ENCODE assay signal across 19 cellular contexts in the genomic region with DNA sequence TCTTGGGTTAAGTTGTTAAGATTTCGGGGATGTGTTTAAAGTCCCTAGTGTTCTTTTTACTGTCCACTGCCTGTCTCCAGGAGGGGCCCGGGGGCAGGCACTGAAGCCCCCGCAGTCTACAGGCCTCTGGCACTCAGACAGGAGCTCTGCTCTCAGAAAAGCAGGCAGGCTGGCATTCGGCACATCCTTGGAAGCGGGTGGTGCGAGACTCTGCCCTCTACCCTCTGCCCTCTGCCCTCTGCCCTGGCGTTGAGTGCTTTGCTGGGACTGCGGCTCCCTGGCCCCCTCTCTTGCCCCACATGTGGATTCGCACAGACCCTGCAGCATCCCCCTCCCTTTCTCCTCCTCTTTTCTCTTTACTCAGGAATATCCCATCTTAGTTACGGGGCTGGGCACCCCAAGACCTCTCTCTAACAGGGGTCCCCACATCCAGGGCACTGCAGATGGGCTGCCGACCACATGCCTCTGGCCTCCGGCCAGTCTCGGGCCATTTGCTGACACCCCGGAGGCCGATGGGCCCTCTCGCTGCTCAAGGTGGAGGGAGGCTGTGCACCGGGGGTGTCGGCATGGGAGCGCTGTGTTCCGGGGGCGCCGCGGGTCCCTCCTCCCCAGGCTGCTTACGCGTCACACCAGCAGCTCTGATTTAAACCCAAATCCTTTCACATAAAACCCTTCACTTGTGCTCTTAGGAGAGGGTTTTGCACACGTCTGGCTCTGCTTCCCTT.
DNase-seq lines count a peak whose midpoint lies in the region; ATAC-seq, FAIRE-seq and TF ChIP-seq lines count a peak whose summit lies in the region.
"Had no signal": no experiment of that assay in that cellular context is flagged by ENCODE, and none has a peak within 500 bp of the region (broad histone marks: within the 10 kb centered on the region; RNA-seq: fewer than 3 reads in every experiment).

No MANE protein-coding gene starts in this region.

- H3K79me2 ChIP-seq in neural progenitor cell (ENCODE audit: low read depth) = no peaks in the 10 kb centered on the region

- no peaks in the 10 kb centered on the region for H3K4me1 Mint-ChIP-seq in chondrocyte (ENCODE audit: low read depth)
- peaks cover 35% of the 10 kb centered on the region for H3K4me1 Mint-ChIP-seq in neural progenitor cell
- H3K4me1 Mint-ChIP-seq in activated T-cell treated with anti-CD3 and anti-CD28 coated beads, Interleukin-2, amount 50 U/mL, for 72 hours (ENCODE audit: low read depth) = no peaks in the 10 kb centered on the region
- no peaks in the 10 kb centered on the region for H3K4me1 Mint-ChIP-seq in Caco-2 (ENCODE audit: low read depth, unreplicated experiment)
- H3K4me1 Mint-ChIP-seq: CD8-positive, alpha-beta memory T cell had no signal

- CTCF ChIA-PET in Caco-2 (lab: Charles Lee) = no interaction called here

- no peak for TF ChIP-seq CTCF in chondrocyte (IDR thresholded peaks at IDR 0.05)
- TF ChIP-seq CTCF in kidney (IDR thresholded peaks at IDR 0.05; ENCODE audit: borderline replicate concordance, extremely low read depth, insufficient read depth) = no peak
- TF ChIP-seq CTCF in neural progenitor cell (IDR thresholded peaks at IDR 0.05) = no peak
- TF ChIP-seq CTCF in upper lobe of right lung (IDR thresholded peaks at IDR 0.05) = no peak
- no peak for TF ChIP-seq CTCF in Caco-2 (IDR thresholded peaks at IDR 0.05; ENCODE audit: insufficient read depth in 1 of 2, low read depth in 1 of 2, low read length in 1 of 2, severe bottlenecking in 1 of 2, unreplicated experiment in 1 of 2)

- DNase-seq in chondrocyte (ENCODE audit: low spot score) = peak; percentile 93
- DNase-seq in kidney = peak; percentile 44
- DNase-seq in neural progenitor cell (ENCODE audit: low spot score) = no peak
- peak; percentile 48 for DNase-seq in upper lobe of right lung
- no peak for DNase-seq in activated T-cell treated with anti-CD3 and anti-CD28 coated beads, Interleukin-2, amount 50 U/mL, for 72 hours
- no peak for DNase-seq in ACHN
- no peak for DNase-seq in Caco-2
- DNase-seq: BE2C; C1 segment of cervical spinal cord; CD4-positive, CD25-positive, alpha-beta regulatory T cell; CD8-positive, alpha-beta memory T cell; COR-L47; GM23248 had no signal

- H3K4me1 ChIP-seq in kidney (ENCODE audit: control insufficient read depth in 1 of 2, insufficient read depth in 1 of 2, low read depth in 1 of 2, low read length in 2 of 2) (no peaks in the 10 kb centered on the region), neural progenitor cell (peaks cover 21% of the 10 kb centered on the region), upper lobe of right lung (no peaks in the 10 kb centered on the region), Caco-2 (no peaks in the 10 kb centered on the region)
- H3K4me1 ChIP-seq: BE2C, HAP-1 had no signal

- H3K36me3 ChIP-seq in kidney (ENCODE audit: control insufficient read depth in 1 of 2, insufficient read depth in 2 of 2, low read length in 2 of 2) (no peaks in the 10 kb centered on the region), neural progenitor cell (no peaks in the 10 kb centered on the region), upper lobe of right lung (no peaks in the 10 kb centered on the region), Caco-2 (ENCODE audit: control insufficient read depth, insufficient read depth, low read length) (no peaks in the 10 kb centered on the region)
- H3K36me3 ChIP-seq: BE2C, HAP-1 had no signal

- intact Hi-C loops in kidney (cut with DNase I) = no loop called here
- intact Hi-C loops in upper lobe of right lung (cut with DNase I) = no loop called here
- intact Hi-C loops in Caco-2 (cut with micrococcal nuclease; ENCODE audit: unreplicated experiment) = no loop called here

- H3K9ac ChIP-seq in kidney (ENCODE audit: low read length in 2 of 2) (no peak overlapping the region), neural progenitor cell (no peak overlapping the region)
- H3K9ac ChIP-seq: GM23248 had no signal

- H3K27me3 ChIP-seq in neural progenitor cell (no peaks in the 10 kb centered on the region), upper lobe of right lung (no peaks in the 10 kb centered on the region), Caco-2 (replicated peaks; ENCODE audit: control insufficient read depth, insufficient read depth, low read length) (no peaks in the 10 kb centered on the region)
- H3K27me3 ChIP-seq: BE2C had no signal

- no TSS peak for BruUV-seq in Caco-2 (replicated peaks; lab: Mats Ljungman, UMichigan)

- H4K20me1 ChIP-seq in neural progenitor cell (ENCODE audit: low read depth) = no peaks in the 10 kb centered on the region

- H3F3A ChIP-seq in neural progenitor cell (ENCODE audit: low read depth) = peaks cover 4% of the 10 kb centered on the region

- H3K36me3 Mint-ChIP-seq in chondrocyte (ENCODE audit: low read depth) = no peaks in the 10 kb centered on the region
- H3K36me3 Mint-ChIP-seq in neural progenitor cell = no peaks in the 10 kb centered on the region
- H3K36me3 Mint-ChIP-seq in activated T-cell treated with anti-CD3 and anti-CD28 coated beads, Interleukin-2, amount 50 U/mL, for 72 hours (ENCODE audit: insufficient read depth in 2 of 2) = no peaks in the 10 kb centered on the region
- H3K36me3 Mint-ChIP-seq in Caco-2 (ENCODE audit: insufficient read depth, unreplicated experiment) = no peaks in the 10 kb centered on the region
- H3K36me3 Mint-ChIP-seq: CD4-positive, CD25-positive, alpha-beta regulatory T cell; CD8-positive, alpha-beta memory T cell; IgD-negative memory B cell had no signal

- H3K27me3 Mint-ChIP-seq in chondrocyte (ENCODE audit: low read depth) = no peaks in the 10 kb centered on the region
- peaks cover 7% of the 10 kb centered on the region for H3K27me3 Mint-ChIP-seq in neural progenitor cell (ENCODE audit: insufficient read depth, low read depth)
- no peaks in the 10 kb centered on the region for H3K27me3 Mint-ChIP-seq in activated T-cell treated with anti-CD3 and anti-CD28 coated beads, Interleukin-2, amount 50 U/mL, for 72 hours (ENCODE audit: low read depth)
- H3K27me3 Mint-ChIP-seq in Caco-2 (ENCODE audit: insufficient read depth, unreplicated experiment) = no peaks in the 10 kb centered on the region
- H3K27me3 Mint-ChIP-seq: CD4-positive, CD25-positive, alpha-beta regulatory T cell; IgD-negative memory B cell had no signal

- in situ Hi-C loops in ACHN (cut with HindIII; ENCODE audit: low pct_ligation_motif_present, low pct_unique_long_range_greater_than_20kb, low sequenced_read_pairs) = no loop called here

- H3K4me3 Mint-ChIP-seq in chondrocyte (ENCODE audit: unreplicated experiment) (no peak overlapping the region), neural progenitor cell (peak overlapping the region; percentile 46), Caco-2 (ENCODE audit: unreplicated experiment) (no peak overlapping the region)
- no peak overlapping the region for H3K4me3 Mint-ChIP-seq in activated T-cell treated with anti-CD3 and anti-CD28 coated beads, Interleukin-2, amount 50 U/mL, for 72 hours
- H3K4me3 Mint-ChIP-seq: CD4-positive, CD25-positive, alpha-beta regulatory T cell; CD8-positive, alpha-beta memory T cell; IgD-negative memory B cell had no signal

- H3K4me2 ChIP-seq in neural progenitor cell = peak overlapping the region; percentile 11

- H3K4me3 ChIP-seq in kidney (ENCODE audit: low read length in 2 of 2) = no peak overlapping the region
- no peak overlapping the region for H3K4me3 ChIP-seq in neural progenitor cell
- no peak overlapping the region for H3K4me3 ChIP-seq in upper lobe of right lung
- no peak overlapping the region for H3K4me3 ChIP-seq in Caco-2 (ENCODE audit: low read depth, low read length)
- H3K4me3 ChIP-seq: GM23248, HAP-1 had no signal

- H3K9me3 Mint-ChIP-seq in chondrocyte (ENCODE audit: low read depth) (no peaks in the 10 kb centered on the region), neural progenitor cell (peaks cover 5% of the 10 kb centered on the region), Caco-2 (ENCODE audit: unreplicated experiment) (peaks cover 13% of the 10 kb centered on the region)
- peaks cover 3% of the 10 kb centered on the region in 2 donors for H3K9me3 Mint-ChIP-seq in activated T-cell treated with anti-CD3 and anti-CD28 coated beads, Interleukin-2, amount 50 U/mL, for 72 hours
- H3K9me3 Mint-ChIP-seq: CD8-positive, alpha-beta memory T cell had no signal

- H3K27ac ChIP-seq in kidney (ENCODE audit: low read depth in 2 of 2, low read length in 2 of 2) = no peak overlapping the region
- H3K27ac ChIP-seq in neural progenitor cell = no peak overlapping the region
- no peak overlapping the region for H3K27ac ChIP-seq in upper lobe of right lung
- H3K27ac ChIP-seq: GM23248 had no signal

- peak overlapping the region; percentile 59 for H2AFZ ChIP-seq in neural progenitor cell (replicated peaks)
- H2AFZ ChIP-seq: GM23248 had no signal

- no peak for FAIRE-seq in kidney (lab: Jason Lieb, UNC)
- FAIRE-seq: D721Med, G401.6, GM12891, HepG2 had no signal

- H3K9me3 ChIP-seq in kidney (ENCODE audit: control insufficient read depth in 1 of 2, low read length in 2 of 2) (no peaks in the 10 kb centered on the region), neural progenitor cell (ENCODE audit: low read depth) (no peaks in the 10 kb centered on the region), upper lobe of right lung (no peaks in the 10 kb centered on the region), Caco-2 (peaks cover 12% of the 10 kb centered on the region; the same call in 1 of the 2 replicates)
- H3K9me3 ChIP-seq: BE2C, HAP-1 had no signal

- ATAC-seq in upper lobe of right lung = no peak
- ATAC-seq in activated T-cell treated with anti-CD3 and anti-CD28 coated beads, Interleukin-2, amount 50 U/mL, for 72 hours (replicated peaks in 1 of 2) = no peak

- POLR2A ChIA-PET in Caco-2 (lab: Charles Lee) = no interaction called here

- H3K27ac Mint-ChIP-seq in chondrocyte (ENCODE audit: unreplicated experiment) = no peak overlapping the region
- peak overlapping the region; percentile 55 for H3K27ac Mint-ChIP-seq in neural progenitor cell
- no peak overlapping the region for H3K27ac Mint-ChIP-seq in activated T-cell treated with anti-CD3 and anti-CD28 coated beads, Interleukin-2, amount 50 U/mL, for 72 hours
- no peak overlapping the region for H3K27ac Mint-ChIP-seq in Caco-2 (ENCODE audit: unreplicated experiment)
- H3K27ac Mint-ChIP-seq: CD4-positive, CD25-positive, alpha-beta regulatory T cell; IgD-negative memory B cell had no signal

Comparison
In these comparisons a context has a peak if more than half of its experiments do, and no peak if none do; other contexts are left out.
1. DNase-seq: peak in chondrocyte (single experiment), kidney (single experiment) and upper lobe of right lung (single experiment); none in neural progenitor cell (single experiment), activated T-cell treated with anti-CD3 and anti-CD28 coated beads, Interleukin-2, amount 50 U/mL, for 72 hours (0 of 2), ACHN (single experiment) and Caco-2 (0 of 2).